8 cellular contexts compared by ENCODE assay signal in the genomic region with DNA sequence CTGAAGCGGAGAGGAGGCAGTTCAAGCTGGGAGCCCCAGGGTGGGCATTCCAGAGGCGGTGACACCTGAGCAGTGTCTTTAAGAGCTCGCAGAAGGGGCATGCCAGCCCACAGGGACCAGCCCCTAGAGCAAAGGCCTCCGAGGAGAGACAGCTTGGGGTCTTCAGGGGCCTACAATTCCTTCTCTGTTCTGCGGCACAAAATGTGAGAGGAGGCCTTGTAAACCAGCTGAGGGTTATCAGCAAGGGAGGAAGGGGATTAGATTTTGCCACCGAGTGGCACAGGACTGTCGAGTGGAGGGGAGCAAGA. TPM values are rescaled to one million over a fixed set of nuclear protein-coding genes. Genes with fewer than 3 reads are reported as not detected.
A peak's percentile ranks its signal among the peaks of the same experiment; 100 is the strongest.
DNase-seq lines count a peak whose midpoint lies in the region; ATAC-seq, FAIRE-seq and TF ChIP-seq lines count a peak whose summit lies in the region.

No MANE protein-coding gene starts in this region.

- CTCF ChIA-PET in Caco-2 (lab: Charles Lee) = interaction anchor here (0.8 to 3.0 kb wide), 7 partner anchors 8 to 478 kb away, joined by 3 to 25 read pairs (median 4); partner anchors contain the start of genes ARID3C, ATOSB, GALT and IL11RA

- ATAC-seq in pancreas = no peak

- BruUV-seq in Caco-2 (replicated peaks; lab: Mats Ljungman, UMichigan) = TSS peak; percentile 76

- peak overlapping the region; percentile 64 for H3K27ac Mint-ChIP-seq in Caco-2 (ENCODE audit: unreplicated experiment)

- H3K27me3 ChIP-seq in Caco-2 (replicated peaks; ENCODE audit: control insufficient read depth, insufficient read depth, low read length) (no peaks in the 10 kb centered on the region), Peyer's patch (no peaks in the 10 kb centered on the region), pancreas (no peaks in the 10 kb centered on the region)

- H3K4me3 ChIP-seq in Caco-2 (ENCODE audit: low read depth, low read length) (peak overlapping the region; percentile 99), Peyer's patch (peak overlapping the region; percentile 69 to 79 (median 74)), pancreas (peak overlapping the region; percentile 55 to 82 (median 75))

- peaks cover 1% of the 10 kb centered on the region; the same call in 1 of the 2 replicates for H3K36me3 ChIP-seq in Caco-2 (ENCODE audit: control insufficient read depth, insufficient read depth, low read length)
- H3K36me3 ChIP-seq in Peyer's patch = peaks cover 0 to 10% (median 0%) of the 10 kb centered on the region in 3 donors
- H3K36me3 ChIP-seq in pancreas = no peaks in the 10 kb centered on the region

- no peak for TF ChIP-seq POLR2A in Peyer's patch (IDR thresholded peaks at IDR 0.05)
- peak; percentile 70 for TF ChIP-seq POLR2A in erythroblast (IDR thresholded peaks at IDR 0.05; ENCODE audit: low read length)

- H3K27me3 Mint-ChIP-seq in Caco-2 (ENCODE audit: insufficient read depth, unreplicated experiment) = no peaks in the 10 kb centered on the region

- H3K36me3 Mint-ChIP-seq in Caco-2 (ENCODE audit: insufficient read depth, unreplicated experiment) = peaks cover 10% of the 10 kb centered on the region

- peaks cover under 1% of the 10 kb centered on the region; the same call in 1 of the 2 replicates for H3K4me1 ChIP-seq in Caco-2
- peaks cover 0 to 26% (median 10%) of the 10 kb centered on the region in 4 donors for H3K4me1 ChIP-seq in Peyer's patch
- H3K4me1 ChIP-seq in pancreas = peaks cover 0 to 12% (median 7%) of the 10 kb centered on the region in 3 donors

- DNase-seq in Caco-2 (no peak), Peyer's patch (no peak), erythroblast (lab: John Stamatoyannopoulos, UW) (no peak), pancreas (peak in 1 of 6 donors; percentile 54), MV-4-11 (lab: John Stamatoyannopoulos, UW) (no peak), GM10266 (ENCODE audit: extremely low spot score) (no peak), NCI-H2227 treated with DMSO at 0.1 percent for 48 hours (lab: John Stamatoyannopoulos, UW) (no peak), Kasumi-1 (lab: John Stamatoyannopoulos, UW) (no peak)

- H3K9me3 ChIP-seq in Caco-2 = no peaks in the 10 kb centered on the region
- no peaks in the 10 kb centered on the region for H3K9me3 ChIP-seq in Peyer's patch
- no peaks in the 10 kb centered on the region for H3K9me3 ChIP-seq in pancreas

- intact Hi-C loops in Caco-2 (cut with micrococcal nuclease; ENCODE audit: unreplicated experiment) (no loop called here), pancreas (cut with DNase I) (no loop called here)

- POLR2A ChIA-PET in Caco-2 (lab: Charles Lee) = interaction anchor here (0.5 to 1.3 kb wide), 3 partner anchors 8 to 431 kb away, joined by 4 to 11 read pairs (median 7); partner anchors contain the start of genes GALT and IL11RA

- TF ChIP-seq CTCF in Caco-2 (IDR thresholded peaks at IDR 0.05; ENCODE audit: insufficient read depth in 1 of 2, low read depth in 1 of 2, low read length in 1 of 2, severe bottlenecking in 1 of 2, unreplicated experiment in 1 of 2) (no peak), Peyer's patch (IDR thresholded peaks at IDR 0.05) (no peak), pancreas (IDR thresholded peaks at IDR 0.05) (no peak), GM10266 (IDR thresholded peaks at IDR 0.05; ENCODE audit: control insufficient read depth, insufficient read depth, low read depth, missing control alignments) (no peak)

- no peak for FAIRE-seq in pancreas (lab: Jason Lieb, UNC)

- no peaks in the 10 kb centered on the region for H3K9me3 Mint-ChIP-seq in Caco-2 (ENCODE audit: unreplicated experiment)

- peak overlapping the region; percentile 83 for H3K4me3 Mint-ChIP-seq in Caco-2 (ENCODE audit: unreplicated experiment)

- peaks cover 7% of the 10 kb centered on the region for H3K4me1 Mint-ChIP-seq in Caco-2 (ENCODE audit: low read depth, unreplicated experiment)

- peak overlapping the region; percentile 73 to 86 (median 82) for H3K27ac ChIP-seq in Peyer's patch
- peak overlapping the region; percentile 65 to 82 (median 74) for H3K27ac ChIP-seq in pancreas

- WGBS in pancreas, 2 donors = 9 to 12% methylated on average over 7 of the region's 7 CpGs

RNA-seq across cellular contexts. Expression of gene SIGMAR1, which starts 0.5 kb away (rescaled TPM):
- total RNA-seq in Caco-2 (2022) = 102 and 103 TPM in 2 replicates
- 100 to 1,000 TPM in 3 of 4 donors, 10 to 100 TPM in 1; 63.5 to 138 (median 111) TPM for total RNA-seq in Peyer's patch
- total RNA-seq in pancreas = 10 to 100 TPM; 20.4 to 27.2 (median 22.9) TPM
- polyA plus RNA-seq in pancreas = 10 to 100 TPM; 18.3 to 23.0 TPM

RNA-seq across cellular contexts. Expression of gene GALT, which starts 8.4 kb away (rescaled TPM):
- total RNA-seq in Caco-2 (2022) (50.1 and 52.0 TPM in 2 replicates), Peyer's patch (100 to 1,000 TPM; 111 to 310 (median 185) TPM), pancreas (10 to 100 TPM; 11.0 to 30.8 (median 18.8) TPM)
- 10 to 100 TPM; 58.0 to 60.5 TPM for polyA plus RNA-seq in pancreas

RNA-seq across cellular contexts. Expression of gene ARID3C, which starts 9.2 kb away (rescaled TPM):
- total RNA-seq in Caco-2 (2022) = not detected in 2 replicates
- under 1 TPM in 1 of 4 donors, not detected in 3; 0.53 TPM for total RNA-seq in Peyer's patch
- not detected for total RNA-seq in pancreas
- not detected for polyA plus RNA-seq in pancreas

RNA-seq across cellular contexts. Expression of gene IL11RA, which starts 13.9 kb away (rescaled TPM):
- 5.6 and 7.1 TPM in 2 replicates for total RNA-seq in Caco-2 (2022)
- total RNA-seq in Peyer's patch = 10 to 100 TPM; 37.8 to 98.3 (median 58.0) TPM
- 1 to 10 TPM; 4.1 to 8.2 (median 5.9) TPM for total RNA-seq in pancreas
- polyA plus RNA-seq in pancreas = 10 to 100 TPM; 12.6 to 30.0 TPM

RNA-seq across cellular contexts. Expression of gene DCTN3, which starts 17.8 kb away (rescaled TPM):
- total RNA-seq in Caco-2 (2022) (66.1 and 70.0 TPM in 2 replicates), Peyer's patch (10 to 100 TPM; 37.4 to 70.1 (median 47.5) TPM), pancreas (10 to 100 TPM; 31.5 to 50.7 (median 38.6) TPM)
- 10 to 100 TPM; 37.4 to 84.3 TPM for polyA plus RNA-seq in pancreas
